ENCODE assay signal across 8 cellular contexts in the genomic region with DNA sequence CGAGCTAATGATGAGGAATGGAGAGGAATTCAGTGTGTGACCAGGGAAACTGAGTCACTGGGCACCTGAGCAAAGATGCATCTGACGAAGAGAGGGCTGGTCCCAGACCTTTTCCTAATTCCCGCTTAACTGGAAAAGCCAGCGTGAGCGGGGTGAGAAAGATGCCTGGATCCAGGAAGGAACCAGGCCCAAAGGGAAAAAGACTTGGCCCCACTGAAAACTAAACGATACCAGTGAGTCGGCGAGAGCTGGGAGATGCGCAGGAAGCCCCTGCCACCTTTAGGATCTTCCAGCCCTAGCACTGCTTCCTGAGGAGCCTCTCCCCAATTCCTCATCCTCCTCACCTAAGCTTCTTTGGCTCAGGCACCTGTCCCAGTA. TPM values are rescaled to one million over a fixed set of nuclear protein-coding genes. Genes with fewer than 3 reads are reported as not detected.
A peak's percentile ranks its signal among the peaks of the same experiment; 100 is the strongest.
DNase-seq lines count a peak whose midpoint lies in the region; ATAC-seq and TF ChIP-seq lines count a peak whose summit lies in the region.

No MANE protein-coding gene starts in this region.

- BruUV-seq in mammary epithelial cell (replicated peaks; lab: Mats Ljungman, UMichigan): no TSS peak

- H3K4me3 ChIP-seq in mammary epithelial cell (replicated peaks in 1 of 3; ENCODE audit: insufficient read depth in 1 of 3, low read depth in 2 of 3, low read length in 3 of 3) (peak overlapping the region; percentile 63 to 85 (median 77)), lower lobe of right lung (peak overlapping the region; percentile 79), upper lobe of left lung (peak overlapping the region; percentile 46 to 71 (median 60))

- H3K4me1 ChIP-seq in mammary epithelial cell (ENCODE audit: insufficient read depth, low read length): peaks cover 4% of the 10 kb centered on the region
- H3K4me1 ChIP-seq in lower lobe of right lung: peaks cover 15% of the 10 kb centered on the region
- peaks cover 5 to 14% (median 13%) of the 10 kb centered on the region in 4 donors for H3K4me1 ChIP-seq in upper lobe of left lung

- intact Hi-C loops in mammary epithelial cell (cut with micrococcal nuclease) (no loop called here), lower lobe of right lung (cut with DNase I) (no loop called here)

- H3K9me3 Mint-ChIP-seq in activated naive CD4-positive, alpha-beta T cell treated with anti-CD3 and anti-CD28 coated beads, Interleukin-2, amount 10 ng/mL, durations not matched to agents 7 days and 5 days: no peaks in the 10 kb centered on the region

- H3K9ac ChIP-seq in mammary epithelial cell (ENCODE audit: insufficient read depth, low read length): no peak overlapping the region

- H3K79me2 ChIP-seq in mammary epithelial cell (ENCODE audit: insufficient read depth, low read length): no peaks in the 10 kb centered on the region

- TF ChIP-seq EP300 in upper lobe of left lung (IDR thresholded peaks at IDR 0.05): no peak

- WGBS in mammary epithelial cell (ENCODE audit: low coverage, missing lambda C conversion rate): 50% methylated on average over 9 of the region's 9 CpGs
- 55 to 60% methylated on average over 9 of the region's 9 CpGs for WGBS in upper lobe of left lung, 2 donors

- H3K27me3 Mint-ChIP-seq in activated naive CD4-positive, alpha-beta T cell treated with anti-CD3 and anti-CD28 coated beads, Interleukin-2, amount 10 ng/mL, durations not matched to agents 7 days and 5 days: peaks cover 30% of the 10 kb centered on the region

- peak overlapping the region; percentile 80 for H3K4me2 ChIP-seq in mammary epithelial cell (ENCODE audit: insufficient read depth, low read depth, low read length)

- peak overlapping the region; percentile 4 for H3K27ac Mint-ChIP-seq in activated naive CD4-positive, alpha-beta T cell treated with anti-CD3 and anti-CD28 coated beads, Interleukin-2, amount 10 ng/mL, durations not matched to agents 7 days and 5 days

- H3K9me3 ChIP-seq in mammary epithelial cell (replicated peaks; ENCODE audit: insufficient read depth, low read length) (no peaks in the 10 kb centered on the region), lower lobe of right lung (no peaks in the 10 kb centered on the region), upper lobe of left lung (no peaks in the 10 kb centered on the region)

- dilution Hi-C loops in mammary epithelial cell (cut with HindIII; ENCODE audit: low sequenced_read_pairs): loop anchor here (5.0 kb wide), 1 partner anchor 41 kb away; no protein-coding TSS in a partner anchor

- H3K4me1 Mint-ChIP-seq in activated naive CD4-positive, alpha-beta T cell treated with anti-CD3 and anti-CD28 coated beads, Interleukin-2, amount 10 ng/mL, durations not matched to agents 7 days and 5 days: peaks cover 36% of the 10 kb centered on the region

- peaks cover 4% of the 10 kb centered on the region for H3K36me3 ChIP-seq in mammary epithelial cell (ENCODE audit: insufficient read depth, low read length)
- peaks cover 37% of the 10 kb centered on the region for H3K36me3 ChIP-seq in lower lobe of right lung
- peaks cover 0 to 43% (median 32%) of the 10 kb centered on the region in 4 donors for H3K36me3 ChIP-seq in upper lobe of left lung

- CTCF ChIA-PET in activated naive CD4-positive, alpha-beta T cell treated with anti-CD3 and anti-CD28 coated beads, Interleukin-2, amount 10 ng/mL, durations not matched to agents 7 days and 5 days (lab: Charles Lee): interaction anchor here (1.0 kb wide), 2 partner anchors 13 to 14 kb away, joined by 3 to 4 read pairs; no protein-coding TSS in a partner anchor
- CTCF ChIA-PET in mammary epithelial cell (lab: Charles Lee; ENCODE audit: low non-redundant PET): no interaction called here

- no peaks in the 10 kb centered on the region for H4K20me1 ChIP-seq in mammary epithelial cell (ENCODE audit: insufficient read depth, low read length)

- H3K27ac ChIP-seq in mammary epithelial cell (ENCODE audit: insufficient read depth, low read depth, low read length): no peak overlapping the region
- peak overlapping the region; percentile 81 for H3K27ac ChIP-seq in lower lobe of right lung
- H3K27ac ChIP-seq in upper lobe of left lung: peak overlapping the region; percentile 19 to 78 (median 73)

- ATAC-seq in lower lobe of right lung: peak in 1 of 2 donors; percentile 4
- no peak for ATAC-seq in upper lobe of left lung (ENCODE audit: low FRiP score in 2 of 2)

- peak; percentile 15 for DNase-seq in activated naive CD4-positive, alpha-beta T cell treated with anti-CD3 and anti-CD28 coated beads, Interleukin-2, amount 10 ng/mL, durations not matched to agents 7 days and 5 days
- DNase-seq in activated naive CD4-positive, alpha-beta T cell treated with anti-CD3 and anti-CD28 coated beads, Interleukin-2, amount 50 U/mL, for 16 hours: no peak
- DNase-seq in mammary epithelial cell (no peak), lower lobe of right lung (no peak), upper lobe of left lung (no peak), ecto neural progenitor cell (ENCODE audit: low spot score) (no peak), NCI-H1694 (lab: John Stamatoyannopoulos, UW) (no peak)
- DNase-seq in activated effector memory CD4-positive, alpha-beta T cell treated with anti-CD3 and anti-CD28 coated beads, Interleukin-2, amount 50 U/mL, for 16 hours: no peak

- H3K4me3 Mint-ChIP-seq in activated naive CD4-positive, alpha-beta T cell treated with anti-CD3 and anti-CD28 coated beads, Interleukin-2, amount 10 ng/mL, durations not matched to agents 7 days and 5 days: peak overlapping the region; percentile 89

- H2AFZ ChIP-seq in mammary epithelial cell (ENCODE audit: low read depth, low read length): peak overlapping the region; percentile 92

- no peak for TF ChIP-seq POLR2A in upper lobe of left lung (IDR thresholded peaks at IDR 0.05)

- TF ChIP-seq CTCF in mammary epithelial cell (conservative IDR thresholded peaks at IDR 0.05 in 1 of 2, IDR thresholded peaks at IDR 0.05 in 1 of 2; ENCODE audit: extremely low read depth in 1 of 2, insufficient read depth in 1 of 2, low read depth in 1 of 2, low read length in 2 of 2) (no peak), lower lobe of right lung (IDR thresholded peaks at IDR 0.05) (no peak), upper lobe of left lung (IDR thresholded peaks at IDR 0.05) (no peak)

- H3K27me3 ChIP-seq in mammary epithelial cell (ENCODE audit: insufficient read depth, low read length): no peaks in the 10 kb centered on the region
- no peaks in the 10 kb centered on the region for H3K27me3 ChIP-seq in lower lobe of right lung (ENCODE audit: low read depth)
- H3K27me3 ChIP-seq in upper lobe of left lung: no peaks in the 10 kb centered on the region

- in situ Hi-C loops in mammary epithelial cell (cut with MboI; ENCODE audit: low sequenced_read_pairs in 2 of 2): no loop called here

- peaks cover 4% of the 10 kb centered on the region for H3K36me3 Mint-ChIP-seq in activated naive CD4-positive, alpha-beta T cell treated with anti-CD3 and anti-CD28 coated beads, Interleukin-2, amount 10 ng/mL, durations not matched to agents 7 days and 5 days

RNA-seq across cellular contexts. Expression of a gene that starts 0.5 kb away (rescaled TPM):
- total RNA-seq in mammary epithelial cell: 10 to 100 TPM; 23.7 to 32.0 TPM
- 12.3 TPM for polyA plus RNA-seq in mammary epithelial cell
- 17.2 TPM for polyA minus RNA-seq in mammary epithelial cell
- total RNA-seq in lower lobe of right lung: 20.4 TPM
- total RNA-seq in upper lobe of left lung: 100 to 1,000 TPM in 1 of 6 donors, 10 to 100 TPM in 5; 10.2 to 106 (median 32.7) TPM

RNA-seq across cellular contexts. Expression of a gene that starts 14.9 kb away (rescaled TPM):
- total RNA-seq in mammary epithelial cell: 10 to 100 TPM in 1 of 2 donors, 1 to 10 TPM in 1; 5.7 to 12.1 TPM
- 11.0 TPM for polyA plus RNA-seq in mammary epithelial cell
- polyA minus RNA-seq in mammary epithelial cell: 14.6 TPM
- 5.5 TPM for total RNA-seq in lower lobe of right lung
- 1 to 10 TPM; 2.6 to 9.4 (median 6.5) TPM for total RNA-seq in upper lobe of left lung

RNA-seq across cellular contexts. Expression of a gene that starts 15.1 kb away (rescaled TPM):
- total RNA-seq in mammary epithelial cell (10 to 100 TPM; 57.7 to 61.5 TPM), lower lobe of right lung (45.8 TPM), upper lobe of left lung (10 to 100 TPM; 37.2 to 76.5 (median 47.6) TPM)
- 84.5 TPM for polyA plus RNA-seq in mammary epithelial cell
- 163 TPM for polyA minus RNA-seq in mammary epithelial cell

RNA-seq across cellular contexts. Expression of a gene that starts 30.3 kb away (rescaled TPM):
- total RNA-seq in mammary epithelial cell (10 to 100 TPM in 1 of 2 donors, 1 to 10 TPM in 1; 6.0 to 10.0 TPM), lower lobe of right lung (35.2 TPM), upper lobe of left lung (10 to 100 TPM; 10.1 to 43.0 (median 27.7) TPM)
- polyA plus RNA-seq in mammary epithelial cell: 6.0 TPM
- 18.6 TPM for polyA minus RNA-seq in mammary epithelial cell

RNA-seq across cellular contexts. Expression of a gene that starts 32.9 kb away (rescaled TPM):
- total RNA-seq in mammary epithelial cell (100 to 1,000 TPM in 1 of 2 donors, 10 to 100 TPM in 1; 52.0 to 178 TPM), lower lobe of right lung (118 TPM), upper lobe of left lung (100 to 1,000 TPM in 5 of 6 donors, 10 to 100 TPM in 1; 96.4 to 175 (median 133) TPM)
- polyA plus RNA-seq in mammary epithelial cell: 128 TPM
- 507 TPM for polyA minus RNA-seq in mammary epithelial cell
